10 cellular contexts compared by ENCODE assay signal in genomic region chr1:108551157-108551862, GRCh38. TPM values are rescaled to one million over a fixed set of nuclear protein-coding genes. Genes with fewer than 3 reads are reported as not detected.
DNase-seq lines count a peak whose midpoint lies in the region; ATAC-seq and TF ChIP-seq lines count a peak whose summit lies in the region.
"Had no signal": no experiment of that assay in that cellular context is flagged by ENCODE, and none has a peak within 500 bp of the region (broad histone marks: within the 10 kb centered on the region; RNA-seq: fewer than 3 reads in every experiment).

No MANE protein-coding gene starts in this region.

- H3K27ac ChIP-seq in left lung, result no peak overlapping the region
- H3K27ac ChIP-seq in stomach, result no peak overlapping the region

- ATAC-seq in GM18858 (IDR thresholded peaks at IDR 0.05; ENCODE audit: unreplicated experiment) (peak; percentile 96), GM21529 (IDR thresholded peaks at IDR 0.05; ENCODE audit: unreplicated experiment) (peak; percentile 94), HG03354 (IDR thresholded peaks at IDR 0.05; ENCODE audit: poor library complexity, severe bottlenecking, unreplicated experiment) (peak; percentile 94), left lung (peak; percentile 36), T-helper 17 cell (no peak)

- H3K9me3 ChIP-seq in left lung (no peaks in the 10 kb centered on the region), stomach (no peaks in the 10 kb centered on the region), T-helper 17 cell (ENCODE audit: control insufficient read depth, low read length, poor library complexity, severe bottlenecking) (no peaks in the 10 kb centered on the region)

- H3K4me1 ChIP-seq in left lung, result no peaks in the 10 kb centered on the region
- H3K4me1 ChIP-seq in stomach, result no peaks in the 10 kb centered on the region

- H3K9me3 Mint-ChIP-seq in nephron progenitor cell (peaks cover 2% of the 10 kb centered on the region), osteocyte (ENCODE audit: unreplicated experiment) (peaks cover 2% of the 10 kb centered on the region)
- H3K9me3 Mint-ChIP-seq: central memory CD8-positive, alpha-beta T cell had no signal

- H3K4me1 Mint-ChIP-seq in nephron progenitor cell (no peaks in the 10 kb centered on the region), T-helper 17 cell (peaks cover 5% of the 10 kb centered on the region), osteocyte (ENCODE audit: unreplicated experiment) (no peaks in the 10 kb centered on the region)
- H3K4me1 Mint-ChIP-seq: central memory CD8-positive, alpha-beta T cell had no signal

- TF ChIP-seq CTCF in left lung (IDR thresholded peaks at IDR 0.05) (no peak), stomach (IDR thresholded peaks at IDR 0.05) (no peak), nephron progenitor cell (IDR thresholded peaks at IDR 0.05) (no peak), osteocyte (IDR thresholded peaks at IDR 0.05) (no peak)

- H3K36me3 ChIP-seq in left lung (no peaks in the 10 kb centered on the region), stomach (no peaks in the 10 kb centered on the region)

- TF ChIP-seq POLR2A in stomach (IDR thresholded peaks at IDR 0.05), result no peak

- TF ChIP-seq EP300 in stomach (IDR thresholded peaks at IDR 0.05), result no peak

- H3K27me3 ChIP-seq in left lung (no peaks in the 10 kb centered on the region), stomach (no peaks in the 10 kb centered on the region)

- intact Hi-C loops in left lung (cut with DNase I), result no loop called here
- intact Hi-C loops in stomach (cut with DNase I; ENCODE audit: low total_unique reads), result no loop called here

- H3K36me3 Mint-ChIP-seq in nephron progenitor cell (ENCODE audit: low read depth) (no peaks in the 10 kb centered on the region), T-helper 17 cell (ENCODE audit: low read depth) (no peaks in the 10 kb centered on the region), osteocyte (ENCODE audit: unreplicated experiment) (no peaks in the 10 kb centered on the region)

- H3K27me3 Mint-ChIP-seq in nephron progenitor cell (ENCODE audit: low read depth, poor library complexity), result no peaks in the 10 kb centered on the region
- peaks cover 6% of the 10 kb centered on the region for H3K27me3 Mint-ChIP-seq in T-helper 17 cell
- H3K27me3 Mint-ChIP-seq in osteocyte (ENCODE audit: unreplicated experiment), result peaks cover 35% of the 10 kb centered on the region
- H3K27me3 Mint-ChIP-seq: central memory CD8-positive, alpha-beta T cell; progenitor cell of endocrine pancreas had no signal

- WGBS in stomach, 5 donors, result 87 to 91% (median 88%) methylated on average over 2 of the region's 2 CpGs

- H3K27ac Mint-ChIP-seq in nephron progenitor cell, result no peak overlapping the region
- H3K27ac Mint-ChIP-seq in T-helper 17 cell, result no peak overlapping the region
- H3K27ac Mint-ChIP-seq in osteocyte (ENCODE audit: unreplicated experiment), result no peak overlapping the region
- H3K27ac Mint-ChIP-seq: progenitor cell of endocrine pancreas had no signal

- DNase-seq in left lung (no peak), stomach (no peak), nephron progenitor cell (no peak), T-helper 17 cell (no peak), osteocyte (ENCODE audit: extremely low spot score, unreplicated experiment) (no peak)

- H3K4me3 ChIP-seq in left lung, result no peak overlapping the region
- H3K4me3 ChIP-seq in stomach, result no peak overlapping the region

- H3K4me3 Mint-ChIP-seq in nephron progenitor cell (no peak overlapping the region), T-helper 17 cell (no peak overlapping the region), osteocyte (ENCODE audit: unreplicated experiment) (no peak overlapping the region)
- H3K4me3 Mint-ChIP-seq: central memory CD8-positive, alpha-beta T cell had no signal

RNA-seq across cellular contexts. Expression of gene EEIG2, which starts 8.6 kb away (rescaled TPM):
- total RNA-seq in left lung (10 to 100 TPM; 16.4 to 16.6 TPM), stomach (10 to 100 TPM in 3 of 5 donors, 1 to 10 TPM in 2; 4.7 to 33.2 (median 11.0) TPM), T-helper 17 cell (10 to 100 TPM; 11.4 to 11.7 TPM), osteocyte (12.9 and 13.3 TPM in 2 replicates)
- 10 to 100 TPM in 1 of 3 donors, 1 to 10 TPM in 2; 3.1 to 11.9 (median 8.3) TPM for polyA plus RNA-seq in stomach
